31 cellular contexts compared by ENCODE assay signal in the genomic region with DNA sequence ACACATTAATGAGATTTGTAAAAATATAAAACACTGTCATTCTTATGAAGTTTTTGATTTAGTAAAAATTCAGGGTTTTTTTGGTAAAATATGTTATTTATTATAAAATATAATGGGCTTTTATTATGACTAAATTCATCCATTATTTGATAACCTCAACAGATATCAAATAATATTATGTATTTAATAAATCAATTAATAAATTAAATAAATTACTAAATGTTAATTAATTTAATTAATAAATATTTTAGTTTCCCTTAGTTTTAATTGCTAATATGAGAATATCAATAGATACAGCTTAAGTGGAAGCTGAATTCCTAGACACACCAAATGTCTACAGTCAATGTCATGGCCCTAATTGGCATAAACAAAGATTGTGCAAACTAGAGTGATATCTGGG.
"Had no signal": no experiment of that assay in that cellular context is flagged by ENCODE, and none has a peak within 500 bp of the region (broad histone marks: within the 10 kb centered on the region; RNA-seq: fewer than 3 reads in every experiment).

No MANE protein-coding gene starts in this region.

- ATAC-seq: activated CD4-positive, CD25-positive, alpha-beta regulatory T cell treated with anti-CD3 and anti-CD28 coated beads, Interleukin-2, amount 50 U/mL, for 24 hours; activated CD8-positive, alpha-beta T cell treated with anti-CD3 and anti-CD28 coated beads for 36 hours; activated T-cell treated with anti-CD3 and anti-CD28 coated beads, Interleukin-2, amount 50 U/mL, for 4 hours; activated T-helper 17 cell treated with anti-CD3 and anti-CD28 coated beads, Interleukin-2, amount 50 U/mL, for 72 hours; effector memory CD8-positive, alpha-beta T cell had no signal

- FAIRE-seq: astrocyte, bronchial epithelial cell, endothelial cell of umbilical vein had no signal

- H3K36me3 ChIP-seq: brain microvascular endothelial cell, esophagus squamous epithelium had no signal

- H3K4me1 Mint-ChIP-seq: activated B cell treated with CpG ODN at 0.5 μM for 24 hours; activated T-helper 17 cell treated with anti-CD3 and anti-CD28 coated beads, Interleukin-2, amount 50 U/mL, for 72 hours; central memory CD8-positive, alpha-beta T cell had no signal

- H3K4me3 Mint-ChIP-seq: activated B cell treated with CpG ODN at 0.5 μM for 24 hours; activated CD8-positive, alpha-beta T cell treated with anti-CD3 and anti-CD28 coated beads for 36 hours; activated naive CD8-positive, alpha-beta T cell; activated T-cell treated with anti-CD3 and anti-CD28 coated beads, Interleukin-2, amount 50 U/mL, for 4 hours; activated T-helper 17 cell treated with anti-CD3 and anti-CD28 coated beads, Interleukin-2, amount 50 U/mL, for 72 hours; central memory CD8-positive, alpha-beta T cell; effector memory CD8-positive, alpha-beta T cell had no signal

- H3K27ac ChIP-seq: brain microvascular endothelial cell, epithelial cell of prostate, esophagus squamous epithelium, VCaP had no signal

- H3K27me3 Mint-ChIP-seq: activated B cell treated with CpG ODN at 0.5 μM for 24 hours; activated naive CD8-positive, alpha-beta T cell had no signal

- H3K4me1 ChIP-seq: esophagus squamous epithelium had no signal

- H3K36me3 Mint-ChIP-seq: activated naive CD8-positive, alpha-beta T cell had no signal

- H3K4me3 ChIP-seq: esophagus squamous epithelium had no signal

- H3K9me3 Mint-ChIP-seq: activated B cell treated with CpG ODN at 0.5 μM for 24 hours; activated CD8-positive, alpha-beta T cell treated with anti-CD3 and anti-CD28 coated beads for 36 hours; activated T-cell treated with anti-CD3 and anti-CD28 coated beads, Interleukin-2, amount 50 U/mL, for 4 hours; activated T-helper 17 cell treated with anti-CD3 and anti-CD28 coated beads, Interleukin-2, amount 50 U/mL, for 72 hours; central memory CD8-positive, alpha-beta T cell; effector memory CD8-positive, alpha-beta T cell had no signal

- DNase-seq: activated B cell treated with CpG ODN at 0.5 μM for 24 hours; activated CD4-positive, alpha-beta T cell treated with anti-CD3 and anti-CD28 coated beads for 48 hours; activated CD4-positive, alpha-beta T cell treated with anti-CD3 and anti-CD28 coated beads, Interleukin-2, amount 50 U/mL, for 1 hour; activated CD4-positive, alpha-beta T cell treated with anti-CD3 and anti-CD28 coated beads, Interleukin-2, amount 50 U/mL, for 48 hours; activated CD8-positive, alpha-beta memory T cell treated with anti-CD3 and anti-CD28 coated beads for 24 hours; activated CD8-positive, alpha-beta T cell treated with anti-CD3 and anti-CD28 coated beads for 36 hours; activated effector memory CD4-positive, alpha-beta T cell treated with Interleukin-2 at 50 U/mL for 16 hours; activated gamma-delta T cell treated with Interleukin-2 at 50 U/mL for 16 hours; activated naive CD4-positive, alpha-beta T cell treated with anti-CD3 and anti-CD28 coated beads, Interleukin-2, amount 50 U/mL, for 16 hours; activated naive CD4-positive, alpha-beta T cell treated with Interleukin-2 at 50 U/mL for 16 hours; activated T-cell treated with anti-CD3 and anti-CD28 coated beads, Interleukin-2, amount 50 U/mL, for 4 hours; amniotic stem cell; anterior cingulate cortex; brain microvascular endothelial cell; cortex of kidney; dermis blood vessel endothelial cell; effector CD4-positive, alpha-beta T cell; effector memory CD8-positive, alpha-beta T cell; esophagus squamous epithelium; foreskin melanocyte; head of caudate nucleus; T-helper 2 cell had no signal

- H3K27ac Mint-ChIP-seq: activated B cell treated with CpG ODN at 0.5 μM for 24 hours; activated CD8-positive, alpha-beta T cell treated with anti-CD3 and anti-CD28 coated beads for 36 hours; activated naive CD8-positive, alpha-beta T cell; activated T-helper 17 cell treated with anti-CD3 and anti-CD28 coated beads, Interleukin-2, amount 50 U/mL, for 72 hours; effector memory CD8-positive, alpha-beta T cell had no signal

- H3K9me3 ChIP-seq: esophagus squamous epithelium had no signal
